ENCODE assay signal across 18 cellular contexts in genomic region chr5:172093965-172094364, GRCh38.
A peak's percentile ranks its signal among the peaks of the same experiment; 100 is the strongest.
DNase-seq lines count a peak whose midpoint lies in the region; ATAC-seq and TF ChIP-seq lines count a peak whose summit lies in the region.
"Had no signal": no experiment of that assay in that cellular context is flagged by ENCODE, and none has a peak within 500 bp of the region (broad histone marks: within the 10 kb centered on the region; RNA-seq: fewer than 3 reads in every experiment).

No MANE protein-coding gene starts in this region.

- intact Hi-C loops in CD8-positive, alpha-beta T cell (cut with DNase I, micrococcal nuclease) = no loop called here
- intact Hi-C loops in left ventricle myocardium inferior (cut with micrococcal nuclease) (no loop called here), sciatic nerve (cut with DNase I) (no loop called here)

- POLR2A ChIA-PET in CD8-positive, alpha-beta T cell (lab: Charles Lee) = no interaction called here

- H3K36me3 Mint-ChIP-seq in CD8-positive, alpha-beta T cell = peaks cover 88% of the 10 kb centered on the region

- H3K4me1 Mint-ChIP-seq in CD8-positive, alpha-beta T cell (ENCODE audit: low read depth) = peaks cover 8% of the 10 kb centered on the region

- H3K27me3 Mint-ChIP-seq in CD8-positive, alpha-beta T cell (ENCODE audit: low read depth) = no peaks in the 10 kb centered on the region
- H3K27me3 Mint-ChIP-seq: CD4-positive, alpha-beta memory T cell had no signal

- H3K4me3 Mint-ChIP-seq in CD8-positive, alpha-beta T cell = no peak overlapping the region
- H3K4me3 Mint-ChIP-seq: CD4-positive, alpha-beta memory T cell had no signal

- peaks cover 3% of the 10 kb centered on the region for H3K4me1 ChIP-seq in CD8-positive, alpha-beta T cell (ENCODE audit: insufficient read depth, low read length)
- peaks cover 22% of the 10 kb centered on the region for H3K4me1 ChIP-seq in left ventricle myocardium inferior

- H3K36me3 ChIP-seq in CD8-positive, alpha-beta T cell (ENCODE audit: insufficient read depth, low read length) = peaks cover 72% of the 10 kb centered on the region
- H3K36me3 ChIP-seq in left ventricle myocardium inferior = peaks cover 34% of the 10 kb centered on the region

- no peak for DNase-seq in CD8-positive, alpha-beta T cell
- DNase-seq in fibroblast of pulmonary artery (ENCODE audit: low read depth) (peak; percentile 78), left ventricle myocardium inferior (peak; percentile 69), sciatic nerve (ENCODE audit: low spot score) (no peak), NCI-H345 treated with DMSO at 0.1 percent for 48 hours (lab: John Stamatoyannopoulos, UW; ENCODE audit: unreplicated experiment) (no peak), caudate nucleus (lab: John Stamatoyannopoulos, UW) (no peak), CD1c-positive myeloid dendritic cell (ENCODE audit: extremely low spot score) (no peak)
- DNase-seq: CD4-positive, alpha-beta memory T cell; DND-41; GDM1; GM23248; NCI-H1105; NCI-H1694 treated with DMSO at 0.1 percent for 48 hours; NCI-H345; NCI-H69 had no signal

- TF ChIP-seq CTCF in CD8-positive, alpha-beta T cell (IDR thresholded peaks at IDR 0.05) = no peak
- peak; percentile 9 for TF ChIP-seq CTCF in fibroblast of pulmonary artery (IDR thresholded peaks at IDR 0.05; ENCODE audit: low read length, missing control alignments)
- no peak for TF ChIP-seq CTCF in left ventricle myocardium inferior (IDR thresholded peaks at IDR 0.05; ENCODE audit: borderline replicate concordance)

- H3K27ac Mint-ChIP-seq in CD8-positive, alpha-beta T cell = peak overlapping the region; percentile 52

- H3K27me3 ChIP-seq in CD8-positive, alpha-beta T cell (ENCODE audit: insufficient read depth, low read length) = no peaks in the 10 kb centered on the region
- H3K27me3 ChIP-seq in left ventricle myocardium inferior (ENCODE audit: low read depth) = no peaks in the 10 kb centered on the region

- CTCF ChIA-PET in CD8-positive, alpha-beta T cell (lab: Charles Lee) = interaction anchor here (0.6 to 3.0 kb wide), 3 partner anchors 11 to 94 kb away, joined by 3 to 9 read pairs (median 4); partner anchors contain the start of gene STK10

- no peaks in the 10 kb centered on the region for H3K9me3 ChIP-seq in CD8-positive, alpha-beta T cell (ENCODE audit: low read length)
- no peaks in the 10 kb centered on the region for H3K9me3 ChIP-seq in left ventricle myocardium inferior (replicated peaks)

- H3K9me3 Mint-ChIP-seq in CD8-positive, alpha-beta T cell = no peaks in the 10 kb centered on the region

- no peak overlapping the region for H3K27ac ChIP-seq in CD8-positive, alpha-beta T cell (ENCODE audit: low read depth, low read length)
- peak overlapping the region; percentile 25 for H3K27ac ChIP-seq in left ventricle myocardium inferior (replicated peaks)
- no peak overlapping the region for H3K27ac ChIP-seq in caudate nucleus (ENCODE audit: low read depth, low read length)
- H3K27ac ChIP-seq: GM23248, HL-60, RWPE1 had no signal

- H3K4me3 ChIP-seq in CD8-positive, alpha-beta T cell (ENCODE audit: low read depth, low read length) = no peak overlapping the region
- no peak overlapping the region for H3K4me3 ChIP-seq in fibroblast of pulmonary artery (replicated peaks; ENCODE audit: low read depth, low read length)
- H3K4me3 ChIP-seq in left ventricle myocardium inferior = no peak overlapping the region
- H3K4me3 ChIP-seq: GM23248 had no signal

- ATAC-seq in CD8-positive, alpha-beta T cell = no peak
- ATAC-seq in sciatic nerve (peak; percentile 64), HG02885 (IDR thresholded peaks at IDR 0.05; ENCODE audit: poor library complexity, unreplicated experiment) (no peak)

Comparison
In these comparisons a context has a peak if more than half of its experiments do, and no peak if none do; other contexts are left out.
1. DNase-seq: peak in fibroblast of pulmonary artery (single experiment) and left ventricle myocardium inferior (single experiment); none in CD8-positive, alpha-beta T cell (0 of 7), sciatic nerve (single experiment), NCI-H345 treated with DMSO at 0.1 percent for 48 hours (single experiment), caudate nucleus (0 of 61) and CD1c-positive myeloid dendritic cell (single experiment).